8 cellular contexts compared by ENCODE assay signal in genomic region chr15:59436774-59437472, GRCh38. TPM values are rescaled to one million over a fixed set of nuclear protein-coding genes. Genes with fewer than 3 reads are reported as not detected.
DNase-seq lines count a peak whose midpoint lies in the region; ATAC-seq, FAIRE-seq and TF ChIP-seq lines count a peak whose summit lies in the region.

No MANE protein-coding gene starts in this region.

- WGBS in body of pancreas, 2 donors = 9 to 10% methylated on average over 18 to 20 of the region's 20 CpGs

- no peak for TF ChIP-seq CTCF in body of pancreas (IDR thresholded peaks at IDR 0.05)

- H3K36me3 ChIP-seq in body of pancreas (replicated peaks in 1 of 2; ENCODE audit: insufficient read depth in 1 of 2, low read depth in 2 of 2) = no peaks in the 10 kb centered on the region

- DNase-seq in Right ventricle myocardium inferior (ENCODE audit: missing footprints) (no peak), cardiac septum (ENCODE audit: low spot score) (no peak), amniotic epithelial cell (ENCODE audit: low read depth) (peak; percentile 41), kidney tubule cell (ENCODE audit: low spot score) (peak; percentile 23), urothelium cell line (ENCODE audit: low spot score) (no peak), body of pancreas (no peak)

- intact Hi-C loops in Right ventricle myocardium inferior (cut with DNase I) = loop anchor here (5.0 kb wide), 2 partner anchors 55 to 665 kb away; partner anchors contain the start of gene MINDY2
- intact Hi-C loops in cardiac septum (cut with DNase I) = loop anchor here (1.0 to 10.0 kb wide), 2 partner anchors 65 to 192 kb away; partner anchors contain the start of gene MYO1E
- intact Hi-C loops in body of pancreas (cut with DNase I) = no loop called here

- no peak overlapping the region for H3K27ac ChIP-seq in body of pancreas

- no peaks in the 10 kb centered on the region for H3K9me3 ChIP-seq in body of pancreas

- H3K27me3 ChIP-seq in body of pancreas = no peaks in the 10 kb centered on the region

- no peak overlapping the region for H3K4me3 ChIP-seq in body of pancreas

- ATAC-seq in Right ventricle myocardium inferior (peak; percentile 12), GM19328 (IDR thresholded peaks at IDR 0.05; ENCODE audit: unreplicated experiment) (no peak), GM21526 (IDR thresholded peaks at IDR 0.05; ENCODE audit: low FRiP score, unreplicated experiment) (no peak), body of pancreas (no peak)

- peaks cover 19% of the 10 kb centered on the region for H3K4me1 ChIP-seq in body of pancreas

- TF ChIP-seq POLR2A in body of pancreas (IDR thresholded peaks at IDR 0.05) = no peak

- peak; percentile 62 for FAIRE-seq in urothelium cell line (lab: Jason Lieb, UNC)

RNA-seq across cellular contexts. Expression of gene FAM81A, which starts 1.1 kb away (rescaled TPM):
- 11.0 TPM for total RNA-seq in Right ventricle myocardium inferior
- total RNA-seq in cardiac septum = 1.8 TPM
- under 1 TPM; under 0.01 to 0.78 TPM for total RNA-seq in body of pancreas

Comparison
In these comparisons a context has a peak if more than half of its experiments do, and no peak if none do; other contexts are left out.
1. DNase-seq: peak in amniotic epithelial cell (single experiment) and kidney tubule cell (single experiment); none in Right ventricle myocardium inferior (single experiment), cardiac septum (single experiment), urothelium cell line (single experiment) and body of pancreas (0 of 4).